Comparison of ENCODE assay signal across 15 cellular contexts in genomic region chr7:3027005-3027404, GRCh38. TPM values are rescaled to one million over a fixed set of nuclear protein-coding genes. Genes with fewer than 3 reads are reported as not detected.
DNase-seq lines count a peak whose midpoint lies in the region; ATAC-seq and TF ChIP-seq lines count a peak whose summit lies in the region.
"Had no signal": no experiment of that assay in that cellular context is flagged by ENCODE, and none has a peak within 500 bp of the region (broad histone marks: within the 10 kb centered on the region; RNA-seq: fewer than 3 reads in every experiment).

No MANE protein-coding gene starts in this region.

- peaks cover 72% of the 10 kb centered on the region for H3K79me2 ChIP-seq in PC-9 (ENCODE audit: low read depth)

- no peaks in the 10 kb centered on the region for H3K9me2 ChIP-seq in PC-9 (ENCODE audit: insufficient read depth)

- in situ Hi-C loops in G401 (cut with HindIII; ENCODE audit: low sequenced_read_pairs), result no loop called here

- H3K27me3 ChIP-seq in PC-9 (ENCODE audit: insufficient read depth, low read depth), result no peaks in the 10 kb centered on the region

- H3K27ac Mint-ChIP-seq in central memory CD8-positive, alpha-beta T cell (ENCODE audit: low read depth), result peak overlapping the region; percentile 93
- H3K27ac Mint-ChIP-seq in nephron progenitor cell, result peak overlapping the region; percentile 72
- H3K27ac Mint-ChIP-seq: GM23338 had no signal

- peak overlapping the region; percentile 85 for H3K27ac ChIP-seq in PC-9
- H3K27ac ChIP-seq: HL-60, suprapubic skin had no signal

- no peak overlapping the region for H3K4me3 Mint-ChIP-seq in central memory CD8-positive, alpha-beta T cell
- H3K4me3 Mint-ChIP-seq in nephron progenitor cell, result no peak overlapping the region
- H3K4me3 Mint-ChIP-seq: GM23338 had no signal

- TF ChIP-seq CTCF in PC-9 (conservative IDR thresholded peaks at IDR 0.05), result no peak
- TF ChIP-seq CTCF in nephron progenitor cell (IDR thresholded peaks at IDR 0.05), result no peak

- no peak for ATAC-seq in central memory CD8-positive, alpha-beta T cell (replicated peaks; ENCODE audit: extremely low read depth, poor library complexity, severe bottlenecking)
- ATAC-seq: esophagus mucosa had no signal

- POLR2A ChIA-PET in PC-9 (lab: Charles Lee; ENCODE audit: unreplicated experiment), result no interaction called here

- H3K9me3 ChIP-seq in PC-9 (ENCODE audit: insufficient read depth, low read depth), result peaks cover 8% of the 10 kb centered on the region; the same call in 1 of the 2 replicates

- H3K4me2 ChIP-seq in PC-9, result peak overlapping the region; percentile 73; the same call in 1 of the 2 replicates
- H3K4me2 ChIP-seq: GM23338 had no signal

- no peaks in the 10 kb centered on the region for H4K20me1 ChIP-seq in PC-9 (ENCODE audit: insufficient read depth)

- intact Hi-C loops in PC-9 (cut with micrococcal nuclease; ENCODE audit: unreplicated experiment), result loop anchor here (5.0 kb wide), 1 partner anchor 70 kb away; no protein-coding TSS in a partner anchor

- H3K4me3 ChIP-seq in PC-9, result no peak overlapping the region
- H3K4me3 ChIP-seq: GM23338, suprapubic skin had no signal

- no peaks in the 10 kb centered on the region for H3K27me3 Mint-ChIP-seq in central memory CD8-positive, alpha-beta T cell
- peaks cover 9% of the 10 kb centered on the region for H3K27me3 Mint-ChIP-seq in nephron progenitor cell (ENCODE audit: low read depth, poor library complexity)
- H3K27me3 Mint-ChIP-seq: CD4-positive, alpha-beta memory T cell had no signal

- H3K9me3 Mint-ChIP-seq in central memory CD8-positive, alpha-beta T cell, result peaks cover under 1% of the 10 kb centered on the region
- peaks cover 18% of the 10 kb centered on the region for H3K9me3 Mint-ChIP-seq in nephron progenitor cell

- CTCF ChIA-PET in PC-9 (lab: Charles Lee), result no interaction called here

- peaks cover 66% of the 10 kb centered on the region for H3K4me1 Mint-ChIP-seq in central memory CD8-positive, alpha-beta T cell
- peaks cover 28% of the 10 kb centered on the region for H3K4me1 Mint-ChIP-seq in nephron progenitor cell

- H2AFZ ChIP-seq in PC-9, result no peak overlapping the region
- H2AFZ ChIP-seq: GM23338 had no signal

- peaks cover 21% of the 10 kb centered on the region for H3F3A ChIP-seq in PC-9 (ENCODE audit: insufficient read depth, low read depth)

- H3K36me3 ChIP-seq in PC-9 (ENCODE audit: low read depth), result peaks cover 30% of the 10 kb centered on the region
- H3K36me3 ChIP-seq: suprapubic skin had no signal

- BruUV-seq in PC-9 (replicated peaks; lab: Mats Ljungman, UMichigan), result no TSS peak

- H3K36me3 Mint-ChIP-seq in central memory CD8-positive, alpha-beta T cell (ENCODE audit: insufficient read depth), result peaks cover 36% of the 10 kb centered on the region
- H3K36me3 Mint-ChIP-seq in nephron progenitor cell (ENCODE audit: low read depth), result no peaks in the 10 kb centered on the region

- DNase-seq in G401 (ENCODE audit: low spot score) (peak; percentile 10), PC-9 (no peak), nephron progenitor cell (no peak), NCI-H226 (no peak), amygdala (lab: John Stamatoyannopoulos, UW) (no peak), SIG-M5 (lab: John Stamatoyannopoulos, UW) (no peak), HuH-7 (ENCODE audit: low spot score) (no peak)
- DNase-seq in central memory CD8-positive, alpha-beta T cell (ENCODE audit: low spot score in 2 of 2), result no peak
- DNase-seq: activated gamma-delta T cell; CD4-positive, alpha-beta memory T cell had no signal

- peaks cover 25% of the 10 kb centered on the region for H3K4me1 ChIP-seq in PC-9 (replicated peaks; ENCODE audit: insufficient read depth)
- H3K4me1 ChIP-seq: suprapubic skin had no signal

RNA-seq across cellular contexts. Expression of gene CARD11, which starts 16.7 kb away (rescaled TPM):
- total RNA-seq in G401 (2014; rRNA removed; shearing (Covaris generic)), result 0.12 TPM in 1 of 2 replicates, not detected in the other
- total RNA-seq in PC-9 (2021), result 62.6 and 63.3 TPM in 2 replicates
- total RNA-seq: LHCN-M2 had no signal

Comparison
In these comparisons a context has a peak if more than half of its experiments do, and no peak if none do; other contexts are left out.
1. RNA of gene CARD11, which starts 16.7 kb away (total RNA-seq): 62.6 to 63.3 TPM in PC-9; 0.12 TPM in G401; every median in the first group is over 10 times any median in the second.